In the genomic region with DNA sequence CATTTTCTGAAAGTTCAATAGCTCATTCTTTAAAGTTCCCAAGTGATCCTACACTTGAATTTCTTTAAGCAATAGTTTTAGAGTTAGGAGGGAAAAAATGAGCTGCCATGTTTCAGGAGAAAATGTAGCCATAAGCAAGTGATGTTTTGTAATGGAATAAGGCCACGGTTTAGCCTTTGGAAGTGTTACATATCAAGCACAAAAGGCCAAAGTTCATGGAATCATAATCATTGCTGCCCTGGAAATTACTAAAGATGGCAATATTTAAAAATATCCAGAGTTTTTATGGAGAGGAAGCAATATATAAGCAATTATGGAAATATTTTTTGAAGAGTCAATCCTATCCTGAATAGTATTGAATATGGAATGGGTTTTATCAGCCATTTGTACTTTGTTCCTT, we compare ENCODE assay signal across 1 cellular context.
TF ChIP-seq lines count a peak whose summit lies in the region.

No MANE protein-coding gene starts in this region.

TF ChIP-seq in HCT116, 20 proteins besides CTCF, POLR2A, EP300 and RAD21:
- TF ChIP-seq SIN3A (IDR thresholded peaks at IDR 0.05; ENCODE audit: low read depth) (no peak), TCF7L2 (IDR thresholded peaks at IDR 0.05; ENCODE audit: borderline replicate concordance, extremely low read depth, insufficient read depth, insufficient read length) (no peak)
